8 cellular contexts compared by ENCODE assay signal in genomic region chr1:193058529-193059281, GRCh38. TPM values are rescaled to one million over a fixed set of nuclear protein-coding genes. Genes with fewer than 3 reads are reported as not detected.
DNase-seq lines count a peak whose midpoint lies in the region; ATAC-seq, FAIRE-seq and TF ChIP-seq lines count a peak whose summit lies in the region.

No MANE protein-coding gene starts in this region.

- no peak for TF ChIP-seq POLR2A in A549 (IDR thresholded peaks at IDR 0.05; ENCODE audit: low read length)

- peak overlapping the region; percentile 89 for H3K4me2 ChIP-seq in A549

- no peak for FAIRE-seq in A549 (lab: Jason Lieb, UNC)
- peak; percentile 95 for FAIRE-seq in GM18507 (lab: Jason Lieb, UNC)

- 2% methylated on average over 33 of the region's 37 CpGs for WGBS in A549 (ENCODE audit: missing lambda C conversion rate)

- no peak for TF ChIP-seq RAD21 in A549 (conservative IDR thresholded peaks at IDR 0.05 in 1 of 2, IDR thresholded peaks at IDR 0.05 in 1 of 2)

- CTCF ChIA-PET in A549 (lab: Yijun Ruan, JAX): interaction anchor here (0.8 to 1.6 kb wide), 8 partner anchors 10 to 253 kb away, joined by 3 to 7 read pairs (median 4); partner anchors contain the start of gene GLRX2

- peak overlapping the region; percentile 82 for H3K4me3 ChIP-seq in A549

- peak overlapping the region; percentile 94 to 96 for H3K27ac ChIP-seq in A549

- no peak for TF ChIP-seq EP300 in A549 (IDR thresholded peaks at IDR 0.05)

- ATAC-seq in A549 (peak; percentile 41 to 43), HG02970 (IDR thresholded peaks at IDR 0.05; ENCODE audit: low FRiP score, unreplicated experiment) (peak; percentile 28)

- DNase-seq in A549 (ENCODE audit: low read depth in 1 of 2, low spot score in 1 of 2) (peak; percentile 22 to 42), GM18507 (ENCODE audit: extremely low spot score, insufficient read length, low read depth) (peak; percentile 47), NCI-H460 (ENCODE audit: extremely low read depth, low read depth) (peak; percentile 50), mucosa of gallbladder (ENCODE audit: low spot score) (peak; percentile 14)
- DNase-seq in activated CD4-positive, alpha-beta T cell treated with anti-CD3 and anti-CD28 coated beads, Interleukin-2, amount 50 U/mL, for 24 hours (ENCODE audit: low read depth in 1 of 2, low spot score in 1 of 2): peak; percentile 35 to 58
- DNase-seq in effector CD8-positive, alpha-beta T cell (lab: John Stamatoyannopoulos, UW): peak; percentile 15
- peak; percentile 46 to 66 for DNase-seq in stimulated activated CD8-positive, alpha-beta memory T cell treated with anti-CD3 and anti-CD28 coated beads, Interleukin-7, amount 100 ng/mL, for 48 hours (ENCODE audit: extremely low read depth in 1 of 2, low read depth in 1 of 2)

- 0 out of 3 replicates have a peak, but pooled peaks cover 4% of the 10 kb centered on the region for H3K9me3 ChIP-seq in A549

- peaks cover 22% of the 10 kb centered on the region for H3K4me1 ChIP-seq in A549

- POLR2A ChIA-PET in A549 (lab: Yijun Ruan, JAX): interaction anchor here (0.6 to 1.4 kb wide), 12 partner anchors 12 to 573 kb away, joined by 3 to 17 read pairs (median 4); partner anchors contain the start of genes GLRX2 and RGS2

- no peak for TF ChIP-seq CTCF in A549 (IDR thresholded peaks at IDR 0.05)

TF ChIP-seq in A549, 52 proteins besides CTCF, POLR2A, EP300 and RAD21:
- TF ChIP-seq PHF8 (IDR thresholded peaks at IDR 0.05; ENCODE audit: borderline replicate concordance, low read depth) (peak; percentile 64; the same call in 1 of the 2 replicates), MAX (IDR thresholded peaks at IDR 0.05) (peak; percentile 27), E2F6 (IDR thresholded peaks at IDR 0.05; ENCODE audit: borderline replicate concordance, low read depth) (no peak)

RNA-seq across cellular contexts. Expression of gene UCHL5, which starts 0.5 kb away (rescaled TPM):
- polyA plus RNA-seq in A549 (2011; rRNA removed) (37.6 and 68.3 TPM in 2 replicates), A549 (2017; fragmentation: RNase III; extraction: RNeasy Plus Mini Kit Qiagen cat#74134 plus additional on column Dnase treatment) (53.0 to 68.2 TPM (median 53.0 TPM) in 3 replicates)
- 16.0 and 19.8 TPM in 2 replicates for polyA plus RNA-seq in A549 (2012; cell fraction: cytosol; rRNA removed)
- 9.4 and 9.8 TPM in 2 replicates for polyA plus RNA-seq in A549 (2012; cell fraction: nucleus; rRNA removed)
- polyA minus RNA-seq in A549 (2011; rRNA and poly(A)+ RNA removed): 12.7 and 15.5 TPM in 2 replicates
- 78.0 and 93.7 TPM in 2 replicates for total RNA-seq in NCI-H460 (2014; rRNA removed; shearing (Covaris generic))
- polyA plus RNA-seq in NCI-H460 (2014; cell fraction: nucleus; rRNA removed): 81.9 and 98.2 TPM in 2 replicates
- 20.7 TPM for total RNA-seq in mucosa of gallbladder

RNA-seq across cellular contexts. Expression of gene RO60, which starts 0.7 kb away (rescaled TPM):
- polyA plus RNA-seq in A549 (2011; rRNA removed) (37.4 and 47.1 TPM in 2 replicates), A549 (2017; fragmentation: RNase III; extraction: RNeasy Plus Mini Kit Qiagen cat#74134 plus additional on column Dnase treatment) (29.6 to 32.0 TPM (median 30.0 TPM) in 3 replicates)
- 12.7 and 14.7 TPM in 2 replicates for polyA plus RNA-seq in A549 (2012; cell fraction: cytosol; rRNA removed)
- polyA plus RNA-seq in A549 (2012; cell fraction: nucleus; rRNA removed): 8.1 and 9.9 TPM in 2 replicates
- polyA minus RNA-seq in A549 (2011; rRNA and poly(A)+ RNA removed): 66.8 and 76.4 TPM in 2 replicates
- total RNA-seq in NCI-H460 (2014; rRNA removed; shearing (Covaris generic)): 229 and 239 TPM in 2 replicates
- polyA plus RNA-seq in NCI-H460 (2014; cell fraction: nucleus; rRNA removed): 27.8 and 50.4 TPM in 2 replicates
- 79.5 TPM for total RNA-seq in mucosa of gallbladder

RNA-seq across cellular contexts. Expression of gene GLRX2, which starts 46.5 kb away (rescaled TPM):
- polyA plus RNA-seq in A549 (2011; rRNA removed) (33.5 and 64.8 TPM in 2 replicates), A549 (2017; fragmentation: RNase III; extraction: RNeasy Plus Mini Kit Qiagen cat#74134 plus additional on column Dnase treatment) (48.8 to 52.4 TPM (median 49.8 TPM) in 3 replicates)
- polyA plus RNA-seq in A549 (2012; cell fraction: cytosol; rRNA removed): 14.0 and 16.0 TPM in 2 replicates
- 5.8 and 8.7 TPM in 2 replicates for polyA plus RNA-seq in A549 (2012; cell fraction: nucleus; rRNA removed)
- polyA minus RNA-seq in A549 (2011; rRNA and poly(A)+ RNA removed): 2.4 and 2.8 TPM in 2 replicates
- total RNA-seq in NCI-H460 (2014; rRNA removed; shearing (Covaris generic)): 65.5 and 80.0 TPM in 2 replicates
- 30.4 and 43.9 TPM in 2 replicates for polyA plus RNA-seq in NCI-H460 (2014; cell fraction: nucleus; rRNA removed)
- total RNA-seq in mucosa of gallbladder: 21.4 TPM

Comparison
In these comparisons a context has a peak if more than half of its experiments do, and no peak if none do; other contexts are left out.
1. Peak in every context shown above with its lines: DNase-seq, ATAC-seq, H3K4me3 ChIP-seq and H3K27ac ChIP-seq.